ENCODE assay signal across 26 cellular contexts in genomic region chr9:100584951-100585350, GRCh38. TPM values are rescaled to one million over a fixed set of nuclear protein-coding genes. Genes with fewer than 3 reads are reported as not detected.
"Had no signal": no experiment of that assay in that cellular context is flagged by ENCODE, and none has a peak within 500 bp of the region (broad histone marks: within the 10 kb centered on the region; RNA-seq: fewer than 3 reads in every experiment).

No MANE protein-coding gene starts in this region.

- H3K4me2 ChIP-seq: smooth muscle cell had no signal

- H3K9me3 ChIP-seq: neutrophil, pancreas, prostate gland, spleen, stomach, thoracic aorta, thyroid gland, tibial nerve, upper lobe of left lung, vagina had no signal

- FAIRE-seq: pancreas, urothelium cell line had no signal

- DNase-seq: naive thymus-derived CD8-positive, alpha-beta T cell; nephron progenitor cell; nucleus accumbens; pancreas; right cardiac atrium; spleen; stimulated activated CD4-positive, alpha-beta T cell treated with anti-CD3 and anti-CD28 coated beads, Interleukin-12 subunit alpha, Interleukin-12 subunit beta, amount 100 ng/mL, for 4 hours; stimulated activated CD4-positive, alpha-beta T cell treated with anti-CD3 and anti-CD28 coated beads, Interleukin-1b, Interleukin-23, amount 100 ng/mL, for 48 hours; stimulated activated CD4-positive, alpha-beta T cell treated with anti-CD3 and anti-CD28 coated beads, Interleukin-4, amount 100 ng/mL, for 1 hour; stimulated activated naive B cell treated with anti-CD40 and anti-IgM and Interleukin-4, amounts not matched to agents 10 μg/mL and 1 μg/mL and 100 μg/mL, for 72 hours; stimulated activated naive CD4-positive, alpha-beta T cell treated with Interleukin-2 at 50 U/mL for 16 hours; stomach; thyroid gland; trophoblast cell; upper lobe of left lung had no signal

- H3K4me3 ChIP-seq: pancreas, prostate gland, skin epidermis, smooth muscle cell, spleen, stomach, thoracic aorta, thyroid gland, tibial nerve, upper lobe of left lung, vagina had no signal

- H3K27me3 ChIP-seq: neutrophil, pancreas, spleen, stomach, thyroid gland, tibial nerve, upper lobe of left lung, vagina had no signal

- H3K27ac ChIP-seq: neutrophil, pancreas, prostate gland, skin epidermis, spleen, stomach, thoracic aorta, thyroid gland, tibial nerve, upper lobe of left lung, vagina had no signal

- H3K36me3 ChIP-seq: neutrophil, pancreas, prostate gland, spleen, thoracic aorta, thyroid gland, upper lobe of left lung, vagina had no signal

- ATAC-seq: naive thymus-derived CD8-positive, alpha-beta T cell; natural killer cell treated with Interleukin-12 subunit alpha and Interleukin-12 subunit beta and Interleukin-15 and Interleukin-18, amount 100 ng/mL, for 72 hours; pancreas; right cardiac atrium; sciatic nerve; stimulated activated effector memory CD8-positive, alpha-beta T cell treated with anti-CD3 and anti-CD28 coated beads, Interleukin-12 subunit alpha, Interleukin-12 subunit beta, amount 100 ng/mL, for 72 hours; stimulated activated naive B cell treated with anti-CD40 and anti-IgM and Interleukin-4, amounts not matched to agents 10 μg/mL and 1 μg/mL and 100 μg/mL, for 72 hours had no signal

- H3K4me1 ChIP-seq: pancreas, prostate gland, spleen, stomach, thyroid gland, tibial nerve, upper lobe of left lung, vagina had no signal

RNA-seq across cellular contexts. Expression of gene CAVIN4, which starts 7.1 kb away (rescaled TPM):
- polyA plus RNA-seq: naive thymus-derived CD8-positive, alpha-beta T cell had no signal
